In the genomic region with DNA sequence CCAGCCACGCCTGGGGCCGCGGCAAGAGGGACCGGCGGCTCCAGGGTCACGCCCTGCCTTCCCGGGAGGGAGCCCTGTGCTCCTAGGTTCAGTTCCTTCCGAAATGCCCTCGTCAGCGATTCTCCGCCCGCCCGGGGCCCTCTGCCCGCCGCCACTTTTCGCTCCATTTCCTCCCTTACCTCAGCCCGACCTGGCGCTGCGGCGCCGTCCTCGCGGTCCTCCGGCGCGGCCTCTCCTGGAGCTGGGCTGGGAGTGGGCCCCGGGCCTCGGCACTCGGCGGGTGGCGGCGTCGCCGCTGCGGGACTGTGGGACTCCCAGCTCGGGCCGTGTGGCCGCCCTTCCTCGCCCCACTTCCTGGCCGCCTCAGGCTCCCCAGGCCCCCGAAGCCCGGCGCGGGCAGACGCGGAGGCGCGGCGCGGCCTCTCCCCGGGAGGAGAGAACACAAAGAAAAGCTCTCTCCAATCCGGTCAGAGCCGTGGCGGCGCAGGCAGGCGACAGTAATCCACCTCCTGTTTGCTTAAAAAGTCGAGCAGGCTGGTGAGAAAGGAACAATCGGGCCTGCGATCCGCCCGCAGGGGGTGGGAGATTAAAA, we compare ENCODE assay signal across 8 cellular contexts. TPM values are rescaled to one million over a fixed set of nuclear protein-coding genes. Genes with fewer than 3 reads are reported as not detected.
DNase-seq lines count a peak whose midpoint lies in the region; ATAC-seq, FAIRE-seq and TF ChIP-seq lines count a peak whose summit lies in the region.

No MANE protein-coding gene starts in this region.

- H3K36me3 ChIP-seq in ascending aorta (no peaks in the 10 kb centered on the region), iPS-15b (ENCODE audit: control insufficient read depth, insufficient read depth, low read length) (no peaks in the 10 kb centered on the region), small intestine (ENCODE audit: control insufficient read depth in 2 of 2, insufficient read depth in 2 of 2, low read length in 2 of 2) (no peaks in the 10 kb centered on the region)

- intact Hi-C loops in ascending aorta (cut with DNase I) = no loop called here

- no peak for TF ChIP-seq CTCF in ascending aorta (IDR thresholded peaks at IDR 0.05)

- WGBS in small intestine, 3 donors = 1 to 2% (median 1%) methylated on average over 35 to 61 of the region's 61 CpGs

- H3K4me1 ChIP-seq in ascending aorta (peaks cover 16 to 27% of the 10 kb centered on the region in 2 donors), iPS-15b (ENCODE audit: control insufficient read depth, insufficient read depth, low read length) (peaks cover 4% of the 10 kb centered on the region), small intestine (ENCODE audit: control insufficient read depth in 2 of 2, insufficient read depth in 1 of 2, low read depth in 1 of 2, low read length in 1 of 2) (peaks cover 0 to 8% of the 10 kb centered on the region in 2 donors)

- H3K27ac ChIP-seq in ascending aorta (peak overlapping the region; percentile 91 to 94), small intestine (ENCODE audit: low read depth in 1 of 2, low read length in 1 of 2) (peak overlapping the region; percentile 88 to 90)

- H3K9me3 ChIP-seq in ascending aorta (no peaks in the 10 kb centered on the region), iPS-15b (ENCODE audit: control insufficient read depth, insufficient read depth, low read length) (no peaks in the 10 kb centered on the region), small intestine (ENCODE audit: control insufficient read depth, low read depth) (no peaks in the 10 kb centered on the region)

- DNase-seq in NCI-H2081 (lab: John Stamatoyannopoulos, UW) (peak; percentile 50 to 76), NCI-H2081 treated with DMSO at 0.1 percent for 48 hours (lab: John Stamatoyannopoulos, UW) (no peak), NCI-H774 (lab: John Stamatoyannopoulos, UW) (peak; percentile 67), ascending aorta (ENCODE audit: low spot score in 2 of 2) (no peak), small intestine (peak; percentile 63)

- FAIRE-seq in small intestine (lab: Jason Lieb, UNC) = no peak

- H3K27me3 ChIP-seq in ascending aorta (no peaks in the 10 kb centered on the region), iPS-15b (ENCODE audit: control insufficient read depth, insufficient read depth, low read length) (peaks cover 61% of the 10 kb centered on the region), small intestine (ENCODE audit: control insufficient read depth in 2 of 2, insufficient read depth in 2 of 2, low read length in 2 of 2) (peaks cover 0 to 3% of the 10 kb centered on the region in 2 donors)

- H3K9ac ChIP-seq in iPS-15b (ENCODE audit: low read depth, low read length) = peak overlapping the region; percentile 54

- no peak for ATAC-seq in HG03108 (IDR thresholded peaks at IDR 0.05; ENCODE audit: unreplicated experiment)
- ATAC-seq in GM21367 (IDR thresholded peaks at IDR 0.05; ENCODE audit: unreplicated experiment) = no peak

- H3K4me3 ChIP-seq in ascending aorta = peak overlapping the region; percentile 81 to 91
- peak overlapping the region; percentile 45 for H3K4me3 ChIP-seq in iPS-15b (ENCODE audit: low read depth, low read length)
- H3K4me3 ChIP-seq in small intestine (ENCODE audit: low read depth in 1 of 2, low read length in 2 of 2) = peak overlapping the region; percentile 57 to 78

RNA-seq across cellular contexts. Expression of a gene that starts 1.6 kb away (rescaled TPM):
- 29.1 TPM for total RNA-seq in ascending aorta
- 10 to 100 TPM in 1 of 3 donors, 1 to 10 TPM in 2; 2.2 to 13.4 (median 6.3) TPM for polyA plus RNA-seq in small intestine

Comparison
In these comparisons a context has a peak if more than half of its experiments do, and no peak if none do; other contexts are left out.
1. DNase-seq: peak in NCI-H2081 (2 of 2), NCI-H774 (single experiment) and small intestine (single experiment); none in NCI-H2081 treated with DMSO at 0.1 percent for 48 hours (single experiment) and ascending aorta (0 of 2).
2. Peak in every context shown above with its lines, with median percentiles within 50 percentile points of each other: H3K4me3 ChIP-seq.